22 cellular contexts compared by ENCODE assay signal in genomic region chr5:138515571-138516275, GRCh38.
"Had no signal": no experiment of that assay in that cellular context is flagged by ENCODE, and none has a peak within 500 bp of the region (broad histone marks: within the 10 kb centered on the region; RNA-seq: fewer than 3 reads in every experiment).

No MANE protein-coding gene starts in this region.

- H3K9me3 Mint-ChIP-seq: activated naive CD4-positive, alpha-beta T cell treated with anti-CD3 and anti-CD28 coated beads, Interleukin-2, amount 50 U/mL, for 24 hours; naive thymus-derived CD4-positive, alpha-beta T cell; neural crest cell; stimulated activated naive B cell treated with anti-CD40 and anti-IgM and Interleukin-4, amounts not matched to agents 10 μg/mL and 1 μg/mL and 100 μg/mL, for 72 hours; WTC11 had no signal

- H3K4me2 ChIP-seq: smooth muscle cell had no signal

- H3K4me1 ChIP-seq: sigmoid colon had no signal

- H3K27me3 ChIP-seq: heart left ventricle, sigmoid colon had no signal

- H3K9me3 ChIP-seq: heart left ventricle, sigmoid colon had no signal

- ATAC-seq: activated CD8-positive, alpha-beta memory T cell treated with anti-CD3 and anti-CD28 coated beads, Interleukin-2, amount 10 ng/mL, durations not matched to agents 7 days and 5 days; heart left ventricle; left colon; naive thymus-derived CD4-positive, alpha-beta T cell; stimulated activated naive B cell treated with anti-CD40 and anti-IgM and Interleukin-4, amounts not matched to agents 10 μg/mL and 1 μg/mL and 100 μg/mL, for 72 hours; WTC11 had no signal

- H3K4me1 Mint-ChIP-seq: WTC11 had no signal

- H3K4me3 Mint-ChIP-seq: activated CD8-positive, alpha-beta memory T cell treated with anti-CD3 and anti-CD28 coated beads, Interleukin-2, amount 10 ng/mL, durations not matched to agents 7 days and 5 days; activated naive CD4-positive, alpha-beta T cell treated with anti-CD3 and anti-CD28 coated beads, Interleukin-2, amount 50 U/mL, for 24 hours; naive thymus-derived CD4-positive, alpha-beta T cell; neural crest cell; stimulated activated naive B cell treated with anti-CD40 and anti-IgM and Interleukin-4, amounts not matched to agents 10 μg/mL and 1 μg/mL and 100 μg/mL, for 72 hours; WTC11 had no signal

- FAIRE-seq: bronchial epithelial cell, endometrium, keratinocyte had no signal

- H3K27me3 Mint-ChIP-seq: activated CD8-positive, alpha-beta memory T cell treated with anti-CD3 and anti-CD28 coated beads, Interleukin-2, amount 10 ng/mL, durations not matched to agents 7 days and 5 days; activated naive CD4-positive, alpha-beta T cell treated with anti-CD3 and anti-CD28 coated beads, Interleukin-2, amount 50 U/mL, for 24 hours; naive thymus-derived CD4-positive, alpha-beta T cell; stimulated activated naive B cell treated with anti-CD40 and anti-IgM and Interleukin-4, amounts not matched to agents 10 μg/mL and 1 μg/mL and 100 μg/mL, for 72 hours had no signal

- H3K27ac ChIP-seq: heart left ventricle, sigmoid colon had no signal

- DNase-seq: activated CD4-positive, alpha-beta T cell treated with anti-CD3 and anti-CD28 coated beads, Interleukin-2, amount 50 U/mL, for 4 hours; activated CD8-positive, alpha-beta memory T cell treated with anti-CD3 and anti-CD28 coated beads, Interleukin-2, amount 10 ng/mL, durations not matched to agents 7 days and 5 days; activated gamma-delta T cell; activated T-cell treated with anti-CD3 and anti-CD28 coated beads for 4 hours; amniotic stem cell; cortex of kidney; heart left ventricle; left colon; naive thymus-derived CD4-positive, alpha-beta T cell; occipital lobe; sigmoid colon; stimulated activated CD4-positive, alpha-beta T cell treated with anti-CD3 and anti-CD28 coated beads, Interleukin-15, amount 100 ng/mL, for 24 hours; stimulated activated naive B cell treated with anti-CD40 and anti-IgM and Interleukin-4, amounts not matched to agents 10 μg/mL and 1 μg/mL and 100 μg/mL, for 72 hours; T1000 had no signal

- H3K27ac Mint-ChIP-seq: activated CD8-positive, alpha-beta memory T cell treated with anti-CD3 and anti-CD28 coated beads, Interleukin-2, amount 10 ng/mL, durations not matched to agents 7 days and 5 days; activated naive CD4-positive, alpha-beta T cell treated with anti-CD3 and anti-CD28 coated beads, Interleukin-2, amount 50 U/mL, for 24 hours; stimulated activated naive B cell treated with anti-CD40 and anti-IgM and Interleukin-4, amounts not matched to agents 10 μg/mL and 1 μg/mL and 100 μg/mL, for 72 hours; WTC11 had no signal

- H3K4me3 ChIP-seq: heart left ventricle, lung, sigmoid colon, smooth muscle cell had no signal
